In the genomic region with DNA sequence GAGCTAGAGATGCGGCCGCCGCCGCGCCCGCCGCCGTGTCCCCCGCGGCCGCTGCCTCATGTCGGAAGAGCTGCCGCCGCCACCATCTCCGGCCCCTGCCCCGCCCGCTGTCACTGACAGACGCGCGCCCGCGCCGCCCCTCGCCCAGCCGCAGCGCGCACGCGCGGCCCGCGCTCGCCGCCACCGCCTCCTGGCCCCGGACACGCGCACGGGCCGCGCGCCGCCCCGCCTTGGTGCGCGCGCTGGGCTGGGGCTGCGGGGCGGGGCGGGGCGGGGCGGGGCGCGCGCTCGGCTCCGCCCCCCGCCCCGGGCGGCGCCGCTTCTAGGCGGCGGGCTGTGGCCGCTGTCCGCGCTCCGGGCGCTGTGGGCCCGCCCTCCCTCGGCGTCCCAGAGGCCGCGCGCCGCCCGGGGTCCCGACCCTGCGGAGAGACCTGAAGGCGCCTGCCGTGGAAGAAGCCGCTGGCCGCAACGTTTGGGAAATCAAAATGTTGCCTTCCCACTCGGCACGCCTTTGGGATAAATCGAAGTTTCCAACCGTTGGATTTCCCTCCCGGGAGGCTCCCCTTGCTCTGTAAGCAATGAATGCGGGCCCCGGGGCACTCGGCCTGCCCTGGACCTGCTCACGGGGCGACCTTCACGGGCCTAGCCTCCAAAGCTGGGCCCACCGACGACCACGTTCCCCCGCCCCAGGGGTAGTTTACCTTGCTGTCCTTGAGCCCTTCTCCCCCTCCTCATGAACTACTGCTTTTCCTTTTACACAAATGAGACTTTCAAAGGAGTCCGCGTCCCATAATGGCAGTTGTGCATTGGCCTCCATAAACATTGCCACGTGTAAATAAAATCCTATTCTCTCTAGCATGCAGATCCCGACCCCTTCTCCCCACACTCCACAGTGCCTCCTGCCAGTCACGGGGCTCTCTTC, we compare ENCODE assay signal across 8 cellular contexts. TPM values are rescaled to one million over a fixed set of nuclear protein-coding genes. Genes with fewer than 3 reads are reported as not detected.
DNase-seq lines count a peak whose midpoint lies in the region; ATAC-seq, FAIRE-seq and TF ChIP-seq lines count a peak whose summit lies in the region.

A gene (minus strand): TSS at position 115 of the 922 bp plus-strand sequence. CDS start 1,000 bp downstream, outside the sequence.

- H3K27me3 ChIP-seq in bronchial epithelial cell (ENCODE audit: control insufficient read depth, insufficient read depth, low read length), result no peaks in the 10 kb centered on the region
- H3K27me3 ChIP-seq in skeletal muscle tissue (ENCODE audit: control insufficient read depth in 3 of 3, insufficient read depth in 3 of 3, low read length in 3 of 3), result no peaks in the 10 kb centered on the region

- peak within 1 kb of the TSS; percentile 87 to 91 (median 88) for H3K9ac ChIP-seq in skeletal muscle tissue (ENCODE audit: low read depth in 1 of 3, low read length in 3 of 3)

- H3K9me3 Mint-ChIP-seq in activated B cell treated with CpG ODN at 0.5 μM for 24 hours, result no peaks in the 10 kb centered on the region

- intact Hi-C loops in activated B cell treated with CpG ODN at 0.5 μM for 24 hours (cut with micrococcal nuclease), result loop anchor here (2.0 to 5.0 kb wide), 3 partner anchors 66 to 191 kb away; no protein-coding TSS in a partner anchor

- peaks cover 32 to 36% (median 34%) of the 10 kb centered on the region in 3 donors for H3K4me1 ChIP-seq in skeletal muscle tissue (ENCODE audit: control insufficient read depth in 3 of 3, insufficient read depth in 3 of 3, low read length in 3 of 3)

- peaks cover 8% of the 10 kb centered on the region for H3K4me1 Mint-ChIP-seq in activated B cell treated with CpG ODN at 0.5 μM for 24 hours

- peak; percentile 27 for DNase-seq in DMS53 treated with DMSO at 0.1 percent for 48 hours (lab: John Stamatoyannopoulos, UW; ENCODE audit: unreplicated experiment)
- peak; percentile 49 for DNase-seq in GOT3 (lab: John Stamatoyannopoulos, UW)
- DNase-seq in NCI-H1048 (lab: John Stamatoyannopoulos, UW), result peak; percentile 4
- DNase-seq in activated B cell treated with CpG ODN at 0.5 μM for 24 hours, result peak; percentile 73
- no peak for DNase-seq in bronchial epithelial cell (ENCODE audit: low read depth)
- peak; percentile 99 for DNase-seq in iPS-NIHi7 (ENCODE audit: extremely low spot score)
- no peak for DNase-seq in GF-D8 (lab: John Stamatoyannopoulos, UW)

- CTCF ChIA-PET in activated B cell treated with CpG ODN at 0.5 μM for 24 hours (lab: Charles Lee), result no interaction called here

- POLR2A ChIA-PET in activated B cell treated with CpG ODN at 0.5 μM for 24 hours (lab: Charles Lee), result interaction anchor here (1.1 kb wide), 1 partner anchor 137 kb away, joined by 4 read pairs; no protein-coding TSS in a partner anchor

- peak; percentile 84 for ATAC-seq in activated B cell treated with CpG ODN at 0.5 μM for 24 hours (ENCODE audit: low read depth)

- peak within 1 kb of the TSS; percentile 82 for H3K4me3 Mint-ChIP-seq in activated B cell treated with CpG ODN at 0.5 μM for 24 hours

- H3K27me3 Mint-ChIP-seq in activated B cell treated with CpG ODN at 0.5 μM for 24 hours, result peaks cover 4% of the 10 kb centered on the region

- H3K4me3 ChIP-seq in bronchial epithelial cell (ENCODE audit: low read depth, low read length) (peak within 1 kb of the TSS; percentile 53), skeletal muscle tissue (ENCODE audit: low read length in 3 of 3) (peak within 1 kb of the TSS; percentile 75 to 85 (median 79))

- no peak for FAIRE-seq in bronchial epithelial cell (lab: Jason Lieb, UNC)

- H3K36me3 Mint-ChIP-seq in activated B cell treated with CpG ODN at 0.5 μM for 24 hours (ENCODE audit: low read depth), result no peaks in the 10 kb centered on the region

- H3K9me3 ChIP-seq in skeletal muscle tissue (ENCODE audit: control insufficient read depth in 3 of 3, low read length in 3 of 3), result no peaks in the 10 kb centered on the region

- H3K27ac ChIP-seq in skeletal muscle tissue (ENCODE audit: low read depth, low read length), result peak within 1 kb of the TSS; percentile 77

- no peak within 1 kb of the TSS for H3K27ac Mint-ChIP-seq in activated B cell treated with CpG ODN at 0.5 μM for 24 hours

- peaks cover 2% of the 10 kb centered on the region for H3K36me3 ChIP-seq in bronchial epithelial cell (ENCODE audit: control insufficient read depth, insufficient read depth, low read length)
- peaks cover 0 to 6% (median 5%) of the 10 kb centered on the region in 3 donors for H3K36me3 ChIP-seq in skeletal muscle tissue (ENCODE audit: control insufficient read depth in 3 of 3, insufficient read depth in 3 of 3, low read length in 3 of 3)

- no peak for TF ChIP-seq CTCF in activated B cell treated with CpG ODN at 0.5 μM for 24 hours (IDR thresholded peaks at IDR 0.05)
- no peak for TF ChIP-seq CTCF in bronchial epithelial cell (IDR thresholded peaks at IDR 0.05; ENCODE audit: insufficient read depth, low read length, severe bottlenecking)

RNA-seq across cellular contexts. Expression of the gene that starts here (rescaled TPM):
- 1.3 and 2.0 TPM in 2 replicates for total RNA-seq in activated B cell treated with CpG ODN at 0.5 μM for 24 hours
- 11.3 and 16.6 TPM in 2 replicates for total RNA-seq in bronchial epithelial cell
- total RNA-seq in skeletal muscle tissue, result 8.9 TPM

Comparison
In these comparisons a context has a peak if more than half of its experiments do, and no peak if none do; other contexts are left out.
1. DNase-seq: peak in DMS53 treated with DMSO at 0.1 percent for 48 hours (single experiment), GOT3 (single experiment), NCI-H1048 (single experiment), activated B cell treated with CpG ODN at 0.5 μM for 24 hours (single experiment) and iPS-NIHi7 (single experiment); none in bronchial epithelial cell (single experiment) and GF-D8 (single experiment).